9 cellular contexts compared by ENCODE assay signal in genomic region chr5:40485021-40485998, GRCh38.
DNase-seq lines count a peak whose midpoint lies in the region; ATAC-seq lines count a peak whose summit lies in the region.
"Had no signal": no experiment of that assay in that cellular context is flagged by ENCODE, and none has a peak within 500 bp of the region (broad histone marks: within the 10 kb centered on the region; RNA-seq: fewer than 3 reads in every experiment).

No MANE protein-coding gene starts in this region.

- peak; percentile 60 for ATAC-seq in GM18517 (IDR thresholded peaks at IDR 0.05; ENCODE audit: unreplicated experiment)
- peak; percentile 51 for ATAC-seq in GM21717 (IDR thresholded peaks at IDR 0.05; ENCODE audit: unreplicated experiment)
- peak; percentile 43 for ATAC-seq in HG03571 (IDR thresholded peaks at IDR 0.05; ENCODE audit: unreplicated experiment)

- peak; percentile 31 for DNase-seq in germinal center (ENCODE audit: low spot score)
- no peak for DNase-seq in NCI-H2171 (lab: John Stamatoyannopoulos, UW)
- no peak for DNase-seq in NCI-H2227 (lab: John Stamatoyannopoulos, UW; ENCODE audit: unreplicated experiment)
- no peak for DNase-seq in SW 1271 (lab: John Stamatoyannopoulos, UW)
- DNase-seq in AG08396 (ENCODE audit: low spot score) = no peak
- DNase-seq: left cardiac atrium had no signal
